ENCODE assay signal across 8 cellular contexts in the genomic region with DNA sequence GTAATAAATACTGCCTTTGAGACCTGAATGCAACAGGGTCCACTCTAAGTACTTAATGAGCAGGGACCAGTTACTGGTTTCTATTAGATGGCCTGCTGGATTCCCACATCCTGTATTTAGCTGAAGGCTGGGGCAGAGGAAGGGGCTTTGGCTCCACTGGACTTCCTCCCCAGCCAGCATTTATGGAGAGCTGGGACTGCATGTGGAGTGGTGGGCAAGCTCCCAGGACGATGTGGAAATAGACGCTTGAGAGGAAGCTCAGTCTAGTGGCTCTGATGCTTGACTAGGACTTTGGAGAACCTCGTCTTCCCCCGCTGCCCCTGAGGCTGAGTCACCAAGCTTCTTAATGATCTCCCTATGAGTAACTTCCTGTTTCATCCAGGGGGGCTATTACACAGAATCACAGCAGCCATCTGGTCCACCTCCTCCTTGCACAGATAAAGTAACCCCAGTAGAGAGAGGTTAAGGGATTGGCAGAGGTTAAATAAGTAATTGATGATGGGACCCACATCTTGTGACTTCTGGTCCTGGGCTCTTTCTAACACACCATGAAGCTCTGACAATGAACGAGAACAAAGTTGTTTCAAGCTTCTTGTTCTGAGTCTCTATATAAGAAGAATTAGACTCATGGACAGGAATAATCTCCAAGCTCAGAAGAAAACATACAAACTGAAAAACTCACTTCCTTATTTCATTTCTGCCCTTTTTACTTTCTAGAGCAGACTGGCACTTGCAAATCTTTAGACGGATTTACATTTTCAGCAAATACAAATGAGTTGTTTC.
A peak's percentile ranks its signal among the peaks of the same experiment; 100 is the strongest.
DNase-seq lines count a peak whose midpoint lies in the region; ATAC-seq and TF ChIP-seq lines count a peak whose summit lies in the region.

No MANE protein-coding gene starts in this region.

- H2BK120ac ChIP-seq in neuronal stem cell (ENCODE audit: low read depth, low read length): no peak overlapping the region

- BruUV-seq in PC-9 (replicated peaks; lab: Mats Ljungman, UMichigan): no TSS peak

- no peak overlapping the region for H2BK12ac ChIP-seq in neuronal stem cell (ENCODE audit: low read length)

- no peak overlapping the region for H4K8ac ChIP-seq in neuronal stem cell (ENCODE audit: low read depth, low read length)

- no peak overlapping the region for H2BK5ac ChIP-seq in neuronal stem cell (ENCODE audit: low read length)

- DNase-seq in COLO829 (ENCODE audit: low spot score) (peak; percentile 65), PC-9 (peak; percentile 40 to 72), dedifferentiated amniotic fluid mesenchymal stem cell (ENCODE audit: extremely low spot score) (peak; percentile 62), mucosa of gallbladder (ENCODE audit: low spot score) (peak; percentile 40), neuronal stem cell (ENCODE audit: low spot score) (no peak)
- DNase-seq in effector CD4-positive, alpha-beta T cell: no peak

- H3K27me3 ChIP-seq in PC-9 (ENCODE audit: insufficient read depth, low read depth) (no peaks in the 10 kb centered on the region), neuronal stem cell (ENCODE audit: control insufficient read depth in 3 of 3, insufficient read depth in 3 of 3, low read depth in 1 of 3, low read length in 3 of 3) (no peaks in the 10 kb centered on the region)

- H3K4me3 ChIP-seq in PC-9 (no peak overlapping the region), neuronal stem cell (ENCODE audit: low read length in 2 of 2) (no peak overlapping the region)

- TF ChIP-seq CTCF in PC-9 (conservative IDR thresholded peaks at IDR 0.05): no peak

- H3K79me2 ChIP-seq in PC-9 (ENCODE audit: low read depth): no peaks in the 10 kb centered on the region; the same call in 1 of the 2 replicates

- peak; percentile 80 for ATAC-seq in GM18907 (IDR thresholded peaks at IDR 0.05; ENCODE audit: unreplicated experiment)
- ATAC-seq in HG03039 (IDR thresholded peaks at IDR 0.05; ENCODE audit: unreplicated experiment): peak; percentile 70

- H3K14ac ChIP-seq in neuronal stem cell (ENCODE audit: low read length): no peak overlapping the region

- H3K79me1 ChIP-seq in neuronal stem cell (ENCODE audit: low read depth, low read length): no peaks in the 10 kb centered on the region

- POLR2A ChIA-PET in PC-9 (lab: Charles Lee; ENCODE audit: unreplicated experiment): interaction anchor here (0.6 to 1.0 kb wide), 4 partner anchors 50 to 992 kb away, joined by 4 to 21 read pairs (median 8); no protein-coding TSS in a partner anchor

- H2AK5ac ChIP-seq in neuronal stem cell (ENCODE audit: low read depth, low read length): no peak overlapping the region

- no peak overlapping the region for H4K91ac ChIP-seq in neuronal stem cell (ENCODE audit: low read depth, low read length, poor library complexity)

- no peak overlapping the region for H3K9ac ChIP-seq in neuronal stem cell (ENCODE audit: low read depth, low read length, poor library complexity)

- H2AFZ ChIP-seq in PC-9 (no peak overlapping the region), neuronal stem cell (ENCODE audit: low read length) (no peak overlapping the region)

- no peaks in the 10 kb centered on the region for H3K9me2 ChIP-seq in PC-9 (ENCODE audit: insufficient read depth)

- no CpG with 5 or more reads among the region's 6 CpGs for WGBS in neuronal stem cell (ENCODE audit: extremely low coverage in 2 of 2, insufficient read length in 2 of 2, insufficient replicate concordance in 1 of 2), 2 donors

- peak overlapping the region; percentile 54 for H3K4me2 ChIP-seq in PC-9
- H3K4me2 ChIP-seq in neuronal stem cell (ENCODE audit: insufficient read depth, low read length, poor library complexity, severe bottlenecking): no peak overlapping the region

- H3K4me1 ChIP-seq in PC-9 (replicated peaks; ENCODE audit: insufficient read depth) (peaks cover 39% of the 10 kb centered on the region), neuronal stem cell (ENCODE audit: control insufficient read depth in 2 of 2, insufficient read depth in 1 of 2, low read depth in 1 of 2, low read length in 2 of 2) (peaks cover 13 to 27% of the 10 kb centered on the region in 2 donors)

- H4K20me1 ChIP-seq in PC-9 (ENCODE audit: insufficient read depth): no peaks in the 10 kb centered on the region

- no peaks in the 10 kb centered on the region for H3K36me3 ChIP-seq in PC-9 (ENCODE audit: low read depth)
- peaks cover 0 to 42% of the 10 kb centered on the region in 2 donors for H3K36me3 ChIP-seq in neuronal stem cell (replicated peaks in 1 of 2; ENCODE audit: control insufficient read depth in 2 of 2, insufficient read depth in 2 of 2, low read length in 2 of 2)

- H3K9me3 ChIP-seq in PC-9 (ENCODE audit: insufficient read depth, low read depth): no peaks in the 10 kb centered on the region
- H3K9me3 ChIP-seq in neuronal stem cell (replicated peaks in 1 of 2; ENCODE audit: control insufficient read depth in 2 of 2, insufficient read depth in 1 of 2, low read depth in 1 of 2, low read length in 2 of 2): no peaks in the 10 kb centered on the region

- no peak overlapping the region for H2BK15ac ChIP-seq in neuronal stem cell (ENCODE audit: low read length)

- H3K4ac ChIP-seq in neuronal stem cell (ENCODE audit: low read length): no peak overlapping the region

- intact Hi-C loops in PC-9 (cut with micrococcal nuclease; ENCODE audit: unreplicated experiment): no loop called here

- peaks cover 31% of the 10 kb centered on the region for H3F3A ChIP-seq in PC-9 (ENCODE audit: insufficient read depth, low read depth)

- no peak overlapping the region for H3K23ac ChIP-seq in neuronal stem cell (ENCODE audit: low read depth, low read length, poor library complexity)

- H3K27ac ChIP-seq in PC-9: peak overlapping the region; percentile 59
- H3K27ac ChIP-seq in neuronal stem cell (replicated peaks; ENCODE audit: low read length): no peak overlapping the region

- CTCF ChIA-PET in PC-9 (lab: Charles Lee): no interaction called here

- no peak overlapping the region for H3K18ac ChIP-seq in neuronal stem cell (ENCODE audit: low read length)

Comparison
In these comparisons a context has a peak if more than half of its experiments do, and no peak if none do; other contexts are left out.
1. DNase-seq: peak in COLO829 (single experiment), PC-9 (2 of 2), dedifferentiated amniotic fluid mesenchymal stem cell (single experiment) and mucosa of gallbladder (single experiment); none in neuronal stem cell (single experiment) and effector CD4-positive, alpha-beta T cell (single experiment).